8 cellular contexts compared by ENCODE assay signal in the genomic region with DNA sequence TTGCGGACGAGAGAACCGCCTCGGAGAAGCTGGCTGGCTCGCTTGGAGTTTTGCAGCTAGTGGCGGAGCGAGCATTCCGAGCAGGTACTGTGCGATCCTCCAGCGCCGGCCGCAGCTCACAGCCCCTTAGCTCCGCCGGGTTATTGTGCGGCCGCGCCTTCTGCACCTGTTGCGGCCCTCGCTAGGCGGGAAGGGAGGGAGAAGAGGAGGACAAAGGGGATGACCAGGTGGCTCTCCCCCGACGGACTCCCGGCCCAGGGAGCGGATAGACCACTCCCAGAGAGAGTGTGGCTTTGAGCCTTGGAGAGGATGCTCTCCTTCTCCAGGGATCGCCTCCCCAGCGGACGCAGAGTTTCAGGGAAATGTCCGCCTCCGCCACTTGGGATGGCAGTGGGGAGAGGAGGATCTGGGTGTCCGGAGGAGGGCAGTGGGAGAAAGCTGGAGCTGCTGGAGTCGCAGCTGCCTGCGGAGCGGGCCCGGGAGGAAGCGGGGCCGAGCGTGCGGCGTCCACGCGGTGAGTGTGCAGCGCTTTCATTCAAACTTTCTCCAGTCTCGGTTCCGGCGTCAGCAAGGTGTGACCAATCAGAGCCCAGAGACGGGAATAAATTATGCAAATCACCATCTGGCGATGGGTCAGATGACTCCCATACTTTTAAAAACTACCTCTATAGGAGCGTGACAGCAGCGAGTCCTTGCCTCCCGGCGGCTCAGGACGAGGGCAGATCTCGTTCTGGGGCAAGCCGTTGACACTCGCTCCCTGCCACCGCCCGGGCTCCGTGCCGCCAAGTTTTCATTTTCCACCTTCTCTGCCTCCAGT. TPM values are rescaled to one million over a fixed set of nuclear protein-coding genes. Genes with fewer than 3 reads are reported as not detected.
DNase-seq lines count a peak whose midpoint lies in the region; TF ChIP-seq lines count a peak whose summit lies in the region.

A gene (plus strand): TSS at position 681 of the 817 bp plus-strand sequence. CDS start 252 bp downstream, outside the sequence.

- peak within 1 kb of the TSS; percentile 33 for H4K5ac ChIP-seq in H9 (ENCODE audit: insufficient read length, low read depth, low read length)

- no peak within 1 kb of the TSS for H2BK120ac ChIP-seq in H9 (ENCODE audit: low read depth, low read length, poor library complexity, severe bottlenecking)

- peak; percentile 80 for DNase-seq in DMS79 (lab: John Stamatoyannopoulos, UW)
- peak; percentile 91 for DNase-seq in H9
- DNase-seq in NCI-H146 (lab: John Stamatoyannopoulos, UW): peak; percentile 98
- peak; percentile 90 for DNase-seq in ecto neural progenitor cell (ENCODE audit: low spot score)
- peak; percentile 81 for DNase-seq in medulla oblongata (ENCODE audit: extremely low spot score)
- DNase-seq in stimulated activated CD8-positive, alpha-beta memory T cell treated with anti-CD3 and anti-CD28 coated beads, Interleukin-7, amount 100 ng/mL, for 48 hours (ENCODE audit: extremely low read depth in 1 of 2, low read depth in 1 of 2): peak; percentile 19 to 25
- DNase-seq in SKM-1 (lab: John Stamatoyannopoulos, UW; ENCODE audit: unreplicated experiment): no peak

- peak within 1 kb of the TSS; percentile 89 for H3K18ac ChIP-seq in H9 (ENCODE audit: insufficient read length, low read depth, low read length)

- H3K4me1 Mint-ChIP-seq in H9: peaks cover 28 to 32% of the 10 kb centered on the region in 2 experiments

- no peak within 1 kb of the TSS for H3T11ph ChIP-seq in H9 (ENCODE audit: low read length)

- H2BK20ac ChIP-seq in H9 (ENCODE audit: low read depth, low read length, poor library complexity, severe bottlenecking): no peak within 1 kb of the TSS

- H3K4me1 ChIP-seq in H9 (ENCODE audit: insufficient read depth, low read length): peaks cover 4% of the 10 kb centered on the region; the same call in 1 of the 2 replicates

- no peak within 1 kb of the TSS for H4K8ac ChIP-seq in H9 (replicated peaks; ENCODE audit: insufficient read length, low read depth, low read length)

- peak within 1 kb of the TSS; percentile 15 for H3K9ac ChIP-seq in H9 (ENCODE audit: extremely low read depth, insufficient read length, low read length)

- H3K14ac ChIP-seq in H9 (ENCODE audit: insufficient read depth, low read length): peak within 1 kb of the TSS; percentile 84

- no peak within 1 kb of the TSS for H2AFZ ChIP-seq in H9 (ENCODE audit: low read length)

- H3K4me3 Mint-ChIP-seq in H9: peak within 1 kb of the TSS; percentile 84 to 92

- peaks cover 2% of the 10 kb centered on the region; the same call in 1 of the 2 replicates for H3K79me2 ChIP-seq in H9 (ENCODE audit: insufficient read depth, low read length)

- H2BK12ac ChIP-seq in H9 (ENCODE audit: insufficient read length, low read depth, low read length): peak within 1 kb of the TSS; percentile 17

- no peaks in the 10 kb centered on the region for H4K20me1 ChIP-seq in H9 (ENCODE audit: control insufficient read depth, insufficient read depth, insufficient read length)

- WGBS in H9 (ENCODE audit: extremely low coverage, insufficient read length, low lambda C conversion rate): no CpG with 5 or more reads among the region's 59 CpGs

- H2AK5ac ChIP-seq in H9 (ENCODE audit: insufficient read length, low read length): no peak within 1 kb of the TSS

- H3K27me3 Mint-ChIP-seq in H9 (ENCODE audit: low read depth): peaks cover 50% of the 10 kb centered on the region

- no peaks in the 10 kb centered on the region for H3K79me1 ChIP-seq in H9 (ENCODE audit: insufficient read depth, low read depth, low read length, poor library complexity, severe bottlenecking)

- no peak within 1 kb of the TSS for H2BK5ac ChIP-seq in H9 (ENCODE audit: insufficient read length, low read length)

- H3K4ac ChIP-seq in H9 (ENCODE audit: low read depth, low read length): no peak within 1 kb of the TSS

- H3K27ac Mint-ChIP-seq in H9: peak within 1 kb of the TSS; percentile 66 to 96 (median 94)

- TF ChIP-seq CTCF in H9 (conservative IDR thresholded peaks at IDR 0.05) (no peak), VCaP (conservative IDR thresholded peaks at IDR 0.05) (no peak)

- peak within 1 kb of the TSS; percentile 6 for H3K56ac ChIP-seq in H9 (ENCODE audit: insufficient read length, low read depth, low read length)

- H3K9me3 Mint-ChIP-seq in H9: peaks cover 8 to 13% of the 10 kb centered on the region in 2 experiments; a peak in 4 of 5 replicates

- H3K27me3 ChIP-seq in H9 (ENCODE audit: insufficient read depth, low read length): peaks cover 4% of the 10 kb centered on the region; the same call in 1 of the 2 replicates

- H3K36me3 Mint-ChIP-seq in H9 (ENCODE audit: insufficient read depth in 1 of 3, low read depth in 3 of 3): peaks cover 4 to 15% (median 10%) of the 10 kb centered on the region in 3 experiments; a peak in 5 of 7 replicates

- H3K23ac ChIP-seq in H9 (ENCODE audit: insufficient read length, low read depth, low read length): no peak within 1 kb of the TSS

- peaks cover 25% of the 10 kb centered on the region for H3K23me2 ChIP-seq in H9 (ENCODE audit: insufficient read length, low read depth, low read length, poor library complexity, severe bottlenecking)

- no peak within 1 kb of the TSS for H2BK15ac ChIP-seq in H9 (ENCODE audit: low read depth, low read length)

- H4K91ac ChIP-seq in H9 (ENCODE audit: insufficient read length, low read depth, low read length): peak within 1 kb of the TSS; percentile 59

- H3K27ac ChIP-seq in H9 (ENCODE audit: insufficient read length, low read depth, low read length) (no peak within 1 kb of the TSS), VCaP (peak within 1 kb of the TSS; percentile 86)

- H3K9me3 ChIP-seq in H9 (ENCODE audit: control insufficient read depth, low read depth, low read length): no peaks in the 10 kb centered on the region

- peak within 1 kb of the TSS; percentile 85 for H3K4me2 ChIP-seq in H9 (ENCODE audit: insufficient read depth, insufficient read length, low read length)

RNA-seq across cellular contexts. Expression of the gene that starts here (rescaled TPM):
- 4.4 and 6.1 TPM in 2 replicates for total RNA-seq in H9 (2021)
